Comparison of ENCODE assay signal across 8 cellular contexts in the genomic region with DNA sequence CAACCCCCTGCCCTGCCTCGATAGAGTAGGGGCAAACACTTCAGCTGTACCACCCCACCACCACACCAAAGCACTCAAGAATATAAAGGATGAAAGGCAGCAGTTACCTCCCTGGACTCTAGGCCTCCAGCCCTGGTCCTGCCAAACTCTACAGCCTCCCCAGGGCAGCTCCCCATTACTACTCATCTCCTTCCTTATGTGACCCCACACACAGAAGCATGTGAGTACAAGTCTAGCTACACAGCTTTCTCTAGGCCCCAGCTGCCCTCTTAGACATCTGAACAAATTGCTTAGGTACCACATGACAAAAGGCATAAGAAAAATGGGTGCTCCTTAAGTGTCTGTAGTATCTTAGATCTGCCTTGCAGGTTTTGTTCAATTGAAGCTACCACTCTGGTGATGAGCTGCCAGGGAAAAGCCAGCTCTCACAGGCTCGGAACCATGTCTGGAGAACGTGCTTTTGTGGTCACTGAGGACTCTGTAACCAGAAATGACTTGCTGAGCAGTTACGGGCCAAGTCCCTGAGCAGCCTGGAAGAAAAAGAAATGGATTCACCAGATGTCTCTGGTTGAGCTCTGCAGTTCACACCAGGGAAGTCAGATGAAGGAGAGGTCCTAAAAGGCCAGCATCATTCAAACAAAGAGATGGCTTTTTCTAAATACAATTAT. TPM values are rescaled to one million over a fixed set of nuclear protein-coding genes. Genes with fewer than 3 reads are reported as not detected.
DNase-seq lines count a peak whose midpoint lies in the region; ATAC-seq and FAIRE-seq lines count a peak whose summit lies in the region.

No MANE protein-coding gene starts in this region.

- no peaks in the 10 kb centered on the region for H3K9me3 Mint-ChIP-seq in memory B cell

- FAIRE-seq in HTR-8/SVneo (lab: Jason Lieb, UNC) = no peak

- no peaks in the 10 kb centered on the region for H3K9me3 ChIP-seq in thymus (ENCODE audit: control insufficient read depth)

- no peaks in the 10 kb centered on the region for H3K27me3 ChIP-seq in thymus (ENCODE audit: control insufficient read depth, insufficient read depth)

- 85% methylated on average over 4 of the region's 4 CpGs for WGBS in thymus

- H3K27me3 Mint-ChIP-seq in memory B cell = no peaks in the 10 kb centered on the region

- H3K36me3 ChIP-seq in thymus (ENCODE audit: control insufficient read depth, insufficient read depth) = no peaks in the 10 kb centered on the region

- peaks cover 64% of the 10 kb centered on the region for H3K4me1 Mint-ChIP-seq in memory B cell

- peaks cover 27% of the 10 kb centered on the region for H3K4me1 ChIP-seq in thymus (ENCODE audit: control insufficient read depth, insufficient read depth, low read length)

- ATAC-seq in activated CD4-positive, CD25-positive, alpha-beta regulatory T cell treated with anti-CD3 and anti-CD28 coated beads, Interleukin-2, amount 50 U/mL, for 24 hours = peak; percentile 5 to 19
- ATAC-seq in memory B cell (ENCODE audit: low read depth) = no peak

- H3K4me3 ChIP-seq in thymus (ENCODE audit: low read length) = no peak overlapping the region

- H3K4me3 Mint-ChIP-seq in memory B cell = no peak overlapping the region

- H3K27ac Mint-ChIP-seq in memory B cell = peak overlapping the region; percentile 77

- peak overlapping the region; percentile 99 for H3K27ac ChIP-seq in cingulate gyrus (ENCODE audit: low read depth, low read length)
- peak overlapping the region; percentile 72 for H3K27ac ChIP-seq in thymus (ENCODE audit: low read depth)

- DNase-seq in activated CD4-positive, CD25-positive, alpha-beta regulatory T cell treated with anti-CD3 and anti-CD28 coated beads, Interleukin-2, amount 50 U/mL, for 72 hours = no peak
- DNase-seq in memory B cell (ENCODE audit: low spot score in 2 of 2) (no peak), NCI-H1092 treated with DMSO at 0.1 percent for 48 hours (lab: John Stamatoyannopoulos, UW) (no peak), NCI-H774 (lab: John Stamatoyannopoulos, UW) (no peak), HTR-8/SVneo (ENCODE audit: insufficient read length, low spot score) (no peak)

- H3K36me3 Mint-ChIP-seq in memory B cell = no peaks in the 10 kb centered on the region

RNA-seq across cellular contexts. Expression of a gene that starts 32.8 kb away (rescaled TPM):
- 9.8 TPM for polyA plus RNA-seq in thymus

RNA-seq across cellular contexts. Expression of a gene that starts 51.1 kb away (rescaled TPM):
- 16.6 TPM for polyA plus RNA-seq in thymus
